In the genomic region with DNA sequence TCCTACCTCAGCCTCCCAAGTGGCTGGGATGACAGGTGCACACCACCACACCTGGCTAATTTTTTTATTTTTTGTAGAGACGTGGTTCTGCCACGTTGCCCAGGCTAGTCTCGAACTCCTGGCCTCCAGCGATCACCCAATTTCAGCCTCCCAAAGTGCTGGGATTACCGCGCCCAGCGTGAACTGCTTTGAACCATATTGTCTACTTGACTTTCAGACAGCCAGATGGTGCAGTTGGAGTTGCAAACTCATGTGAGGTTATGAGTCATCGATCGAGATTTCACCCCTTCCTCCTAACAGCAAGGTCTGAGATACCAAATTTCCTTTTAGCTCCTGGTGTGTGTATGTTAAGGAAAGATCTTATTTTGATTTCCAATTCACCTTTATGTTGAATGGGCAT, we compare ENCODE assay signal across 1 cellular context.
A peak's percentile ranks its signal among the peaks of the same experiment; 100 is the strongest.
TF ChIP-seq lines count a peak whose summit lies in the region.

No MANE protein-coding gene starts in this region.

TF ChIP-seq in HepG2, 621 proteins besides CTCF, POLR2A, EP300 and RAD21:
- TF ChIP-seq, protein P1, sequence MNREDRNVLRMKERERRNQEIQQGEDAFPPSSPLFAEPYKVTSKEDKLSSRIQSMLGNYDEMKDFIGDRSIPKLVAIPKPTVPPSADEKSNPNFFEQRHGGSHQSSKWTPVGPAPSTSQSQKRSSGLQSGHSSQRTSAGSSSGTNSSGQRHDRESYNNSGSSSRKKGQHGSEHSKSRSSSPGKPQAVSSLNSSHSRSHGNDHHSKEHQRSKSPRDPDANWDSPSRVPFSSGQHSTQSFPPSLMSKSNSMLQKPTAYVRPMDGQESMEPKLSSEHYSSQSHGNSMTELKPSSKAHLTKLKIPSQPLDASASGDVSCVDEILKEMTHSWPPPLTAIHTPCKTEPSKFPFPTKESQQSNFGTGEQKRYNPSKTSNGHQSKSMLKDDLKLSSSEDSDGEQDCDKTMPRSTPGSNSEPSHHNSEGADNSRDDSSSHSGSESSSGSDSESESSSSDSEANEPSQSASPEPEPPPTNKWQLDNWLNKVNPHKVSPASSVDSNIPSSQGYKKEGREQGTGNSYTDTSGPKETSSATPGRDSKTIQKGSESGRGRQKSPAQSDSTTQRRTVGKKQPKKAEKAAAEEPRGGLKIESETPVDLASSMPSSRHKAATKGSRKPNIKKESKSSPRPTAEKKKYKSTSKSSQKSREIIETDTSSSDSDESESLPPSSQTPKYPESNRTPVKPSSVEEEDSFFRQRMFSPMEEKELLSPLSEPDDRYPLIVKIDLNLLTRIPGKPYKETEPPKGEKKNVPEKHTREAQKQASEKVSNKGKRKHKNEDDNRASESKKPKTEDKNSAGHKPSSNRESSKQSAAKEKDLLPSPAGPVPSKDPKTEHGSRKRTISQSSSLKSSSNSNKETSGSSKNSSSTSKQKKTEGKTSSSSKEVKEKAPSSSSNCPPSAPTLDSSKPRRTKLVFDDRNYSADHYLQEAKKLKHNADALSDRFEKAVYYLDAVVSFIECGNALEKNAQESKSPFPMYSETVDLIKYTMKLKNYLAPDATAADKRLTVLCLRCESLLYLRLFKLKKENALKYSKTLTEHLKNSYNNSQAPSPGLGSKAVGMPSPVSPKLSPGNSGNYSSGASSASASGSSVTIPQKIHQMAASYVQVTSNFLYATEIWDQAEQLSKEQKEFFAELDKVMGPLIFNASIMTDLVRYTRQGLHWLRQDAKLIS (CRISPR knock-in tag; IDR thresholded peaks at IDR 0.05) = no peak
- TF ChIP-seq FOSL2 (CRISPR knock-in tag; IDR thresholded peaks at IDR 0.05) (peak; percentile 64), BCL6 (CRISPR knock-in tag; IDR thresholded peaks at IDR 0.05) (no peak)
- TF ChIP-seq, protein P2, sequence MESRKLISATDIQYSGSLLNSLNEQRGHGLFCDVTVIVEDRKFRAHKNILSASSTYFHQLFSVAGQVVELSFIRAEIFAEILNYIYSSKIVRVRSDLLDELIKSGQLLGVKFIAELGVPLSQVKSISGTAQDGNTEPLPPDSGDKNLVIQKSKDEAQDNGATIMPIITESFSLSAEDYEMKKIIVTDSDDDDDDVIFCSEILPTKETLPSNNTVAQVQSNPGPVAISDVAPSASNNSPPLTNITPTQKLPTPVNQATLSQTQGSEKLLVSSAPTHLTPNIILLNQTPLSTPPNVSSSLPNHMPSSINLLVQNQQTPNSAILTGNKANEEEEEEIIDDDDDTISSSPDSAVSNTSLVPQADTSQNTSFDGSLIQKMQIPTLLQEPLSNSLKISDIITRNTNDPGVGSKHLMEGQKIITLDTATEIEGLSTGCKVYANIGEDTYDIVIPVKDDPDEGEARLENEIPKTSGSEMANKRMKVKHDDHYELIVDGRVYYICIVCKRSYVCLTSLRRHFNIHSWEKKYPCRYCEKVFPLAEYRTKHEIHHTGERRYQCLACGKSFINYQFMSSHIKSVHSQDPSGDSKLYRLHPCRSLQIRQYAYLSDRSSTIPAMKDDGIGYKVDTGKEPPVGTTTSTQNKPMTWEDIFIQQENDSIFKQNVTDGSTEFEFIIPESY (CRISPR knock-in tag; IDR thresholded peaks at IDR 0.05) = peak; percentile 87
